21 cellular contexts compared by ENCODE assay signal in the genomic region with DNA sequence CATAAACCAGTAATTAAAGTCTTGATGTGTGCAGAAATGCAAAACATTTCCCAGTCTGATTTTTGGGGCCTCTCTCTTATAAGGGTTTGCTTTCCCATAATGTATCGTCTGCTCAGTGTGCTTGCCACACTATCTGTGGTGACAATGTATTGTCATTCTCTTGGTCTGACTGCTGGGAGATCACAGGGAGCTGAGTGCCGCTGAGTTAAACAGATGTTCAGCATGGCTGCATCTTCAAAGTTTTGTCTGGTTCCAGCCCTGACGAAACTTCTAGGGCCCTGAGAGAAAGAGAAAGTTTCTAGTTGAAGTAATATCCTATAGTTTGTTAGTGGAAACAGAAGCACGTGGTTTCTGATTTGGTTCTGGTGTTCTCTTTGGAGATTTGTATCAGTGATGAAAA. TPM values are rescaled to one million over a fixed set of nuclear protein-coding genes. Genes with fewer than 3 reads are reported as not detected.
DNase-seq lines count a peak whose midpoint lies in the region; ATAC-seq, FAIRE-seq and TF ChIP-seq lines count a peak whose summit lies in the region.
"Had no signal": no experiment of that assay in that cellular context is flagged by ENCODE, and none has a peak within 500 bp of the region (broad histone marks: within the 10 kb centered on the region; RNA-seq: fewer than 3 reads in every experiment).

No MANE protein-coding gene starts in this region.

- TF ChIP-seq RAD21 in GM12878 (IDR thresholded peaks at IDR 0.05; ENCODE audit: insufficient read depth, low read depth, low read length) = no peak

- in situ Hi-C loops in GM12878 (cut with MboI) = no loop called here

- TF ChIP-seq POLR2A in GM12878 (IDR thresholded peaks at IDR 0.05; ENCODE audit: low read depth, low read length) = no peak
- TF ChIP-seq POLR2A in vagina (IDR thresholded peaks at IDR 0.05) = no peak

- peaks cover 2% of the 10 kb centered on the region for H3K27me3 Mint-ChIP-seq in activated CD4-positive, alpha-beta T cell treated with anti-CD3 and anti-CD28 coated beads, Interleukin-2, amount 10 ng/mL, durations not matched to agents 24 days and 14 days
- H3K27me3 Mint-ChIP-seq in CD4-positive, alpha-beta T cell = no peaks in the 10 kb centered on the region
- H3K27me3 Mint-ChIP-seq: naive thymus-derived CD8-positive, alpha-beta T cell; stimulated activated memory B cell treated with anti-CD40 and anti-IgM and Interleukin-4, amounts not matched to agents 10 μg/mL and 1 μg/mL and 100 μg/mL, for 72 hours had no signal

- ATAC-seq in GM18858 (IDR thresholded peaks at IDR 0.05; ENCODE audit: unreplicated experiment) (peak; percentile 44), HG03060 (IDR thresholded peaks at IDR 0.05; ENCODE audit: low read depth, unreplicated experiment) (peak; percentile 73), GM12878 (peak; percentile 88), GM18870 (IDR thresholded peaks at IDR 0.05; ENCODE audit: unreplicated experiment) (no peak)
- no peak for ATAC-seq in CD4-positive, alpha-beta T cell (ENCODE audit: poor library complexity)
- ATAC-seq: naive thymus-derived CD8-positive, alpha-beta T cell; Panc1; stimulated activated memory B cell treated with anti-CD40 and anti-IgM and Interleukin-4, amounts not matched to agents 10 μg/mL and 1 μg/mL and 100 μg/mL, for 72 hours had no signal

- H3K9me3 ChIP-seq in GM12878 (replicated peaks; ENCODE audit: control insufficient read depth, insufficient read depth, low read length) = no peaks in the 10 kb centered on the region
- H3K9me3 ChIP-seq in vagina = no peaks in the 10 kb centered on the region
- H3K9me3 ChIP-seq in CD4-positive, alpha-beta T cell (ENCODE audit: control insufficient read depth, low read length) = no peaks in the 10 kb centered on the region
- H3K9me3 ChIP-seq: prostate gland had no signal

- no peak overlapping the region for H2AFZ ChIP-seq in GM12878 (ENCODE audit: control insufficient read depth, low read depth, low read length)

- H3K9ac ChIP-seq in GM12878 (ENCODE audit: control insufficient read depth, insufficient read depth, low read length) = no peak overlapping the region

- BruUV-seq in GM12878 (replicated peaks; lab: Mats Ljungman, UMichigan) = no TSS peak

- FAIRE-seq in GM12878 (lab: Jason Lieb, UNC) = peak; percentile 84
- FAIRE-seq: D721Med, GM19239, small intestine had no signal

- 2% methylated on average over 4 of the region's 4 CpGs for WGBS in GM12878 (ENCODE audit: insufficient coverage, insufficient replicate concordance, low lambda C conversion rate, missing lambda C conversion rate)

- SMC1A ChIA-PET in GM12878 (lab: Charles Lee; ENCODE audit: uncharacterized antibody, unreplicated experiment) = no interaction called here

- no peaks in the 10 kb centered on the region for H4K20me1 ChIP-seq in GM12878 (ENCODE audit: control insufficient read depth, insufficient read depth)

- peak overlapping the region; percentile 58 for H3K27ac Mint-ChIP-seq in activated CD4-positive, alpha-beta T cell treated with anti-CD3 and anti-CD28 coated beads, Interleukin-2, amount 10 ng/mL, durations not matched to agents 24 days and 14 days
- H3K27ac Mint-ChIP-seq in CD4-positive, alpha-beta T cell = no peak overlapping the region
- H3K27ac Mint-ChIP-seq: stimulated activated memory B cell treated with anti-CD40 and anti-IgM and Interleukin-4, amounts not matched to agents 10 μg/mL and 1 μg/mL and 100 μg/mL, for 72 hours had no signal

- DNase-seq in activated CD4-positive, alpha-beta T cell treated with anti-CD3 and anti-CD28 coated beads, Interleukin-2, amount 10 ng/mL, durations not matched to agents 24 days and 14 days = peak; percentile 72
- DNase-seq in activated CD4-positive, alpha-beta T cell treated with anti-CD3 and anti-CD28 coated beads, Interleukin-2, amount 50 U/mL, for 4 hours = no peak
- DNase-seq in GM12878 (ENCODE audit: low read depth, low spot score) (no peak), vagina (ENCODE audit: extremely low spot score in 2 of 2) (no peak)
- DNase-seq in CD4-positive, alpha-beta T cell = no peak
- DNase-seq: activated CD4-positive, CD25-positive, alpha-beta regulatory T cell; Karpas-422; mesenchymal stem cell; naive thymus-derived CD8-positive, alpha-beta T cell; NCI-H1105; small intestine had no signal

- H3K36me3 ChIP-seq in GM12878 (ENCODE audit: control insufficient read depth in 2 of 2, insufficient read depth in 2 of 2, low read length in 1 of 2) (no peaks in the 10 kb centered on the region), vagina (no peaks in the 10 kb centered on the region)
- H3K36me3 ChIP-seq: ascending aorta, prostate gland, tibial nerve had no signal

- CTCF ChIA-PET in GM12878 (lab: Yijun Ruan, JAX) = interaction anchor here (1.1 kb wide), 1 partner anchor 83 kb away, joined by 3 read pairs; no protein-coding TSS in a partner anchor
- CTCF ChIA-PET in CD4-positive, alpha-beta T cell (lab: Charles Lee) = no interaction called here

- H3K9me3 Mint-ChIP-seq in activated CD4-positive, alpha-beta T cell treated with anti-CD3 and anti-CD28 coated beads, Interleukin-2, amount 10 ng/mL, durations not matched to agents 24 days and 14 days = peaks cover 6% of the 10 kb centered on the region
- H3K9me3 Mint-ChIP-seq in CD4-positive, alpha-beta T cell = no peaks in the 10 kb centered on the region
- H3K9me3 Mint-ChIP-seq: naive thymus-derived CD8-positive, alpha-beta T cell; stimulated activated memory B cell treated with anti-CD40 and anti-IgM and Interleukin-4, amounts not matched to agents 10 μg/mL and 1 μg/mL and 100 μg/mL, for 72 hours had no signal

- H3K4me1 ChIP-seq in GM12878 (ENCODE audit: control insufficient read depth, insufficient read depth, low read length) (0 out of 2 replicates have a peak, but pooled peaks cover 4% of the 10 kb centered on the region), vagina (no peaks in the 10 kb centered on the region)
- H3K4me1 ChIP-seq: ascending aorta, prostate gland had no signal

- H3K27ac ChIP-seq in GM12878 (ENCODE audit: control insufficient read depth, insufficient read depth) (no peak overlapping the region), vagina (no peak overlapping the region)
- no peak overlapping the region for H3K27ac ChIP-seq in CD4-positive, alpha-beta T cell (ENCODE audit: low read depth, low read length)
- H3K27ac ChIP-seq: ascending aorta, prostate gland, tibial nerve had no signal

- no peak overlapping the region for H3K4me3 Mint-ChIP-seq in activated CD4-positive, alpha-beta T cell treated with anti-CD3 and anti-CD28 coated beads, Interleukin-2, amount 10 ng/mL, durations not matched to agents 24 days and 14 days
- H3K4me3 Mint-ChIP-seq in CD4-positive, alpha-beta T cell = no peak overlapping the region
- H3K4me3 Mint-ChIP-seq: naive thymus-derived CD8-positive, alpha-beta T cell; stimulated activated memory B cell treated with anti-CD40 and anti-IgM and Interleukin-4, amounts not matched to agents 10 μg/mL and 1 μg/mL and 100 μg/mL, for 72 hours had no signal

- H3K4me1 Mint-ChIP-seq in activated CD4-positive, alpha-beta T cell treated with anti-CD3 and anti-CD28 coated beads, Interleukin-2, amount 10 ng/mL, durations not matched to agents 24 days and 14 days = peaks cover 10% of the 10 kb centered on the region
- peaks cover 9% of the 10 kb centered on the region for H3K4me1 Mint-ChIP-seq in CD4-positive, alpha-beta T cell (ENCODE audit: low read depth)

- no peak overlapping the region for H3K4me2 ChIP-seq in GM12878 (ENCODE audit: control insufficient read depth, insufficient read depth)

- POLR2A ChIA-PET in GM12878 (lab: Charles Lee) = no interaction called here
- POLR2A ChIA-PET in CD4-positive, alpha-beta T cell (lab: Charles Lee) = no interaction called here

- no peak for TF ChIP-seq CTCF in GM12878 (IDR thresholded peaks at IDR 0.05 in 2 of 3, conservative IDR thresholded peaks at IDR 0.05 in 1 of 3; ENCODE audit: control insufficient read depth in 2 of 3, extremely low read depth in 1 of 3, insufficient read depth in 1 of 3, low read depth in 3 of 3, low read length in 3 of 3)
- TF ChIP-seq CTCF in vagina (IDR thresholded peaks at IDR 0.05) = no peak
- TF ChIP-seq CTCF in CD4-positive, alpha-beta T cell (IDR thresholded peaks at IDR 0.05) = no peak

- intact Hi-C loops in activated CD4-positive, alpha-beta T cell treated with anti-CD3 and anti-CD28 coated beads, Interleukin-2, amount 10 ng/mL, durations not matched to agents 24 days and 14 days (cut with micrococcal nuclease) = no loop called here
- intact Hi-C loops in GM12878 (cut with micrococcal nuclease; ENCODE audit: unreplicated experiment) = no loop called here
- intact Hi-C loops in vagina (cut with DNase I) = no loop called here
- intact Hi-C loops in CD4-positive, alpha-beta T cell (cut with DNase I, micrococcal nuclease) = no loop called here

- H3K36me3 Mint-ChIP-seq in activated CD4-positive, alpha-beta T cell treated with anti-CD3 and anti-CD28 coated beads, Interleukin-2, amount 10 ng/mL, durations not matched to agents 24 days and 14 days (ENCODE audit: low read depth) = no peaks in the 10 kb centered on the region
- H3K36me3 Mint-ChIP-seq in CD4-positive, alpha-beta T cell (ENCODE audit: low read depth) = no peaks in the 10 kb centered on the region
- H3K36me3 Mint-ChIP-seq: naive thymus-derived CD8-positive, alpha-beta T cell; stimulated activated memory B cell treated with anti-CD40 and anti-IgM and Interleukin-4, amounts not matched to agents 10 μg/mL and 1 μg/mL and 100 μg/mL, for 72 hours had no signal

- H3K4me3 ChIP-seq in GM12878 (no peak overlapping the region), vagina (no peak overlapping the region)
- H3K4me3 ChIP-seq: ascending aorta, prostate gland, tibial nerve had no signal

- RAD21 ChIA-PET in GM12878 (lab: Charles Lee; ENCODE audit: unreplicated experiment) = no interaction called here

- no peaks in the 10 kb centered on the region for H3K27me3 ChIP-seq in GM12878 (replicated peaks in 1 of 2; ENCODE audit: control insufficient read depth in 2 of 2, insufficient read depth in 2 of 2, low read length in 1 of 2)
- no peaks in the 10 kb centered on the region for H3K27me3 ChIP-seq in vagina
- no peaks in the 10 kb centered on the region for H3K27me3 ChIP-seq in CD4-positive, alpha-beta T cell (ENCODE audit: control insufficient read depth, insufficient read depth, low read length)
- H3K27me3 ChIP-seq: ascending aorta, tibial nerve had no signal

- H3K79me2 ChIP-seq in GM12878 (ENCODE audit: control insufficient read depth, insufficient read depth, low read length) = no peaks in the 10 kb centered on the region

- no peak for TF ChIP-seq EP300 in GM12878 (IDR thresholded peaks at IDR 0.05; ENCODE audit: borderline replicate concordance in 1 of 2, control insufficient read depth in 1 of 2, low read depth in 2 of 2, low read length in 2 of 2)

RNA-seq across cellular contexts. Expression of a gene that starts 42.5 kb away (rescaled TPM):
- total RNA-seq in activated CD4-positive, alpha-beta T cell treated with anti-CD3 and anti-CD28 coated beads, Interleukin-2, amount 10 ng/mL, durations not matched to agents 24 days and 14 days = 0.42 and 0.45 TPM in 2 replicates
- 4.2 and 7.9 TPM in 2 replicates for total RNA-seq in GM12878 (2013; cell fraction: nucleolus; rRNA removed)
- total RNA-seq in GM12878 (2014; rRNA removed) = 0.05 and 0.11 TPM in 2 replicates
- total RNA-seq in GM12878 (2014; rRNA removed; fragmentation: Illumina TruSeq; extraction: Trizol) = 0.14 and 0.18 TPM in 2 replicates
- 0.05 and 0.08 TPM in 2 replicates for total RNA-seq in GM12878 (2021)
- polyA plus RNA-seq in GM12878 (2011; ENCODE audit: low read depth) = 0.16 TPM
- polyA plus RNA-seq in GM12878 (2011; rRNA removed) = 1.5 and 2.5 TPM in 2 replicates
- 1.8 and 2.0 TPM in 2 replicates for polyA plus RNA-seq in GM12878 (2011; cell fraction: cytosol; rRNA removed)
- 1.8 and 2.8 TPM in 2 replicates for polyA plus RNA-seq in GM12878 (2011; cell fraction: nucleus; rRNA removed)
- polyA plus RNA-seq in GM12878 (2012) = 0.11 and 0.31 TPM in 2 replicates
- 0.04 and 0.08 TPM in 2 replicates for polyA plus RNA-seq in GM12878 (2014; fragmentation: Illumina TruSeq; extraction: Trizol)
- not detected for polyA plus RNA-seq in GM12878 (2014; fragmentation: Nextera tagmentation; extraction: Ambion mirVana)
- 0.03 and 0.06 TPM in 2 replicates for polyA plus RNA-seq in GM12878 (2014; rRNA removed)
- polyA plus RNA-seq in GM12878 (2016; fragmentation: Nextera tagmentation; extraction: Ambion mirVana) = under 1 TPM in 1 of 2 experiments, not detected in 1; 0.07 TPM
- polyA minus RNA-seq in GM12878 (2011; rRNA and poly(A)+ RNA removed) = 2.3 and 3.5 TPM in 2 replicates
- polyA minus RNA-seq in GM12878 (2011; cell fraction: cytosol; rRNA and poly(A)+ RNA removed) = 0.73 and 1.2 TPM in 2 replicates
- polyA minus RNA-seq in GM12878 (2011; cell fraction: nucleus; rRNA and poly(A)+ RNA removed) = 5.4 and 8.7 TPM in 2 replicates
- total RNA-seq in vagina = 15.5 TPM
- 1 to 10 TPM; 1.6 to 1.8 TPM for total RNA-seq in CD4-positive, alpha-beta T cell

Comparison
In these comparisons a context has a peak if more than half of its experiments do, and no peak if none do; other contexts are left out.
1. ATAC-seq: peak in GM18858 (single experiment), HG03060 (single experiment) and GM12878 (single experiment); none in CD4-positive, alpha-beta T cell (single experiment) and GM18870 (single experiment).